In the genomic region with DNA sequence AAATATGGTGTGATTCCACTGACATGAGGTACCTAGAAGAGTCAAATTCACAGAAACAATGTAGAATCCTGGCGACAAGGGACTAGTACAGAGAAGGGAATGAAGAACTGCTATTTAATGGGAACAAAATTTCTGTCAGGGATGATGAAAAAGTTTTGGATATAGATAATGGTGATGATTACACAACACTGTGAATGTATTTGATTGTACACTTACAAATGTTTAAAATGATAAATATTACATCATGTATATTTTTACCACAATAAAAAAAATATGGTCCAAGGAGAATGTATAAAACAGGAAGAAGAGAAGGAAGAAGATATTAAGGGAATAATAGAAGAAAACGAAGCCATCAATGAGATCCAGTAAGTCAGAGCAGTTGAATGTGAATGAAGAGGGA, we compare ENCODE assay signal across 34 cellular contexts.
"Had no signal": no experiment of that assay in that cellular context is flagged by ENCODE, and none has a peak within 500 bp of the region (broad histone marks: within the 10 kb centered on the region; RNA-seq: fewer than 3 reads in every experiment).

No MANE protein-coding gene starts in this region.

- H3K9me3 ChIP-seq: MG63 had no signal

- H3K4me3 ChIP-seq: MG63 had no signal

- H3K27me3 ChIP-seq: MG63 had no signal

- H3K36me3 ChIP-seq: MG63 had no signal

- DNase-seq: Karpas-422, Kasumi-1, MG63, MM.1S, MV-4-11, NCI-H1048, NCI-H1092, NCI-H1092 treated with DMSO at 0.1 percent for 48 hours, NCI-H1105, NCI-H1105 treated with DMSO at 0.1 percent for 48 hours, NCI-H1417, NCI-H1417 treated with DMSO at 0.1 percent for 48 hours, NCI-H1436, NCI-H1436 treated with DMSO at 0.1 percent for 48 hours, NCI-H146, NCI-H1694, NCI-H1694 treated with DMSO at 0.1 percent for 48 hours, NCI-H187, NCI-H187 treated with DMSO at 0.1 percent for 48 hours, NCI-H1930, NCI-H2029, NCI-H2029 treated with DMSO at 0.1 percent for 48 hours, NCI-H2081, NCI-H2081 treated with DMSO at 0.1 percent for 48 hours, NCI-H2107, NCI-H2171, NCI-H2171 treated with DMSO at 0.1 percent for 48 hours, NCI-H2227 treated with DMSO at 0.1 percent for 48 hours, NCI-H226, NCI-H345, NCI-H446, NCI-H446 treated with DMSO at 0.1 percent for 48 hours, NCI-H510A, NCI-H510A treated with DMSO at 0.1 percent for 48 hours had no signal
